In genomic region chr6:16286151-16286522, GRCh38 we compare ENCODE assay signal across 1 cellular context.
TF ChIP-seq lines count a peak whose summit lies in the region.

No MANE protein-coding gene starts in this region.

TF ChIP-seq in HepG2, 621 proteins besides CTCF, POLR2A, EP300 and RAD21 (continued from another document):
- TF ChIP-seq MYC (CRISPR knock-in tag; IDR thresholded peaks at IDR 0.05; ENCODE audit: borderline replicate concordance), result no peak
- TF ChIP-seq ZNF251 (CRISPR knock-in tag; IDR thresholded peaks at IDR 0.05), result no peak
- TF ChIP-seq TCF7L2 (IDR thresholded peaks at IDR 0.05; ENCODE audit: low read depth, low read length), result no peak
- TF ChIP-seq THAP9 (CRISPR knock-in tag; IDR thresholded peaks at IDR 0.05; ENCODE audit: borderline replicate concordance), result no peak
- TF ChIP-seq USF2 (IDR thresholded peaks at IDR 0.05; ENCODE audit: low read depth, low read length), result no peak
- no peak for TF ChIP-seq USF2 (CRISPR knock-in tag; IDR thresholded peaks at IDR 0.05; ENCODE audit: borderline replicate concordance)
- no peak for TF ChIP-seq MAX (IDR thresholded peaks at IDR 0.05)
- TF ChIP-seq FOSL1 (CRISPR knock-in tag; IDR thresholded peaks at IDR 0.05; ENCODE audit: borderline replicate concordance), result no peak
- TF ChIP-seq ISL2 (CRISPR knock-in tag; IDR thresholded peaks at IDR 0.05), result no peak
- TF ChIP-seq KLF9 (CRISPR knock-in tag; IDR thresholded peaks at IDR 0.05; ENCODE audit: low read depth), result no peak
- TF ChIP-seq SATB2 (CRISPR knock-in tag; IDR thresholded peaks at IDR 0.05), result no peak
- TF ChIP-seq HOXA9 (CRISPR knock-in tag; IDR thresholded peaks at IDR 0.05; ENCODE audit: borderline replicate concordance), result no peak
- TF ChIP-seq, protein P1, sequence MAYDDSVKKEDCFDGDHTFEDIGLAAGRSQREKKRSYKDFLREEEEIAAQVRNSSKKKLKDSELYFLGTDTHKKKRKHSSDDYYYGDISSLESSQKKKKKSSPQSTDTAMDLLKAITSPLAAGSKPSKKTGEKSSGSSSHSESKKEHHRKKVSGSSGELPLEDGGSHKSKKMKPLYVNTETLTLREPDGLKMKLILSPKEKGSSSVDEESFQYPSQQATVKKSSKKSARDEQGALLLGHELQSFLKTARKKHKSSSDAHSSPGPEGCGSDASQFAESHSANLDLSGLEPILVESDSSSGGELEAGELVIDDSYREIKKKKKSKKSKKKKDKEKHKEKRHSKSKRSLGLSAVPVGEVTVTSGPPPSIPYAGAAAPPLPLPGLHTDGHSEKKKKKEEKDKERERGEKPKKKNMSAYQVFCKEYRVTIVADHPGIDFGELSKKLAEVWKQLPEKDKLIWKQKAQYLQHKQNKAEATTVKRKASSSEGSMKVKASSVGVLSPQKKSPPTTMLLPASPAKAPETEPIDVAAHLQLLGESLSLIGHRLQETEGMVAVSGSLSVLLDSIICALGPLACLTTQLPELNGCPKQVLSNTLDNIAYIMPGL (CRISPR knock-in tag; IDR thresholded peaks at IDR 0.05; ENCODE audit: borderline replicate concordance in 1 of 2, low read depth in 1 of 2), result peak in 1 of 2 experiments; percentile 67; a peak in 1 of 4 replicates
- TF ChIP-seq ZNF761 (CRISPR knock-in tag; conservative IDR thresholded peaks at IDR 0.05), result no peak
- TF ChIP-seq ZNF580 (CRISPR knock-in tag; IDR thresholded peaks at IDR 0.05; ENCODE audit: borderline replicate concordance, low read depth), result no peak
- TF ChIP-seq UBTF (CRISPR knock-in tag; IDR thresholded peaks at IDR 0.05), result 0 out of 2 replicates have a peak, but pooled peaks have one; percentile 34
- TF ChIP-seq LCORL (IDR thresholded peaks at IDR 0.05), result no peak
- no peak; the same call in 1 of the 2 replicates for TF ChIP-seq LCORL (CRISPR knock-in tag; IDR thresholded peaks at IDR 0.05)
- no peak for TF ChIP-seq DZIP1 (CRISPR knock-in tag; IDR thresholded peaks at IDR 0.05)
- TF ChIP-seq, protein P2, sequence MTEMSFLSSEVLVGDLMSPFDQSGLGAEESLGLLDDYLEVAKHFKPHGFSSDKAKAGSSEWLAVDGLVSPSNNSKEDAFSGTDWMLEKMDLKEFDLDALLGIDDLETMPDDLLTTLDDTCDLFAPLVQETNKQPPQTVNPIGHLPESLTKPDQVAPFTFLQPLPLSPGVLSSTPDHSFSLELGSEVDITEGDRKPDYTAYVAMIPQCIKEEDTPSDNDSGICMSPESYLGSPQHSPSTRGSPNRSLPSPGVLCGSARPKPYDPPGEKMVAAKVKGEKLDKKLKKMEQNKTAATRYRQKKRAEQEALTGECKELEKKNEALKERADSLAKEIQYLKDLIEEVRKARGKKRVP (CRISPR knock-in tag; IDR thresholded peaks at IDR 0.05), result no peak
- TF ChIP-seq ZNF232 (CRISPR knock-in tag; IDR thresholded peaks at IDR 0.05; ENCODE audit: borderline replicate concordance), result no peak
- no peak for TF ChIP-seq ZNF430 (CRISPR knock-in tag; IDR thresholded peaks at IDR 0.05)
- TF ChIP-seq CREB1 (IDR thresholded peaks at IDR 0.05), result no peak
- TF ChIP-seq CREB1 (CRISPR knock-in tag; IDR thresholded peaks at IDR 0.05), result no peak
- TF ChIP-seq SMAD3 (CRISPR knock-in tag; IDR thresholded peaks at IDR 0.05), result no peak
- TF ChIP-seq PRPF4 (IDR thresholded peaks at IDR 0.05; ENCODE audit: low read depth, low read length, poor library complexity, severe bottlenecking), result no peak
- no peak for TF ChIP-seq ARNT (IDR thresholded peaks at IDR 0.05)
- 0 out of 2 replicates have a peak, but pooled peaks have one; percentile 17 for TF ChIP-seq RXRB (CRISPR knock-in tag; IDR thresholded peaks at IDR 0.05; ENCODE audit: borderline replicate concordance)
- peak; percentile 37; the same call in 1 of the 2 replicates for TF ChIP-seq KDM5B (CRISPR knock-in tag; IDR thresholded peaks at IDR 0.05; ENCODE audit: borderline replicate concordance)
- no peak for TF ChIP-seq GTF3A (CRISPR knock-in tag; conservative IDR thresholded peaks at IDR 0.05)
- TF ChIP-seq, protein P3, sequence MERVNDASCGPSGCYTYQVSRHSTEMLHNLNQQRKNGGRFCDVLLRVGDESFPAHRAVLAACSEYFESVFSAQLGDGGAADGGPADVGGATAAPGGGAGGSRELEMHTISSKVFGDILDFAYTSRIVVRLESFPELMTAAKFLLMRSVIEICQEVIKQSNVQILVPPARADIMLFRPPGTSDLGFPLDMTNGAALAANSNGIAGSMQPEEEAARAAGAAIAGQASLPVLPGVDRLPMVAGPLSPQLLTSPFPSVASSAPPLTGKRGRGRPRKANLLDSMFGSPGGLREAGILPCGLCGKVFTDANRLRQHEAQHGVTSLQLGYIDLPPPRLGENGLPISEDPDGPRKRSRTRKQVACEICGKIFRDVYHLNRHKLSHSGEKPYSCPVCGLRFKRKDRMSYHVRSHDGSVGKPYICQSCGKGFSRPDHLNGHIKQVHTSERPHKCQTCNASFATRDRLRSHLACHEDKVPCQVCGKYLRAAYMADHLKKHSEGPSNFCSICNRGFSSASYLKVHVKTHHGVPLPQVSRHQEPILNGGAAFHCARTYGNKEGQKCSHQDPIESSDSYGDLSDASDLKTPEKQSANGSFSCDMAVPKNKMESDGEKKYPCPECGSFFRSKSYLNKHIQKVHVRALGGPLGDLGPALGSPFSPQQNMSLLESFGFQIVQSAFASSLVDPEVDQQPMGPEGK (CRISPR knock-in tag; IDR thresholded peaks at IDR 0.05), result peak; percentile 60; the same call in 1 of the 2 replicates
- 0 out of 2 replicates have a peak, but pooled peaks have one; percentile 53 for TF ChIP-seq ZNF619 (CRISPR knock-in tag; IDR thresholded peaks at IDR 0.05)
- peak; percentile 30; the same call in 1 of the 2 replicates for TF ChIP-seq ZMYM4 (CRISPR knock-in tag; IDR thresholded peaks at IDR 0.05)
- no peak for TF ChIP-seq ZNF605 (CRISPR knock-in tag; IDR thresholded peaks at IDR 0.05)
- TF ChIP-seq, protein P4, sequence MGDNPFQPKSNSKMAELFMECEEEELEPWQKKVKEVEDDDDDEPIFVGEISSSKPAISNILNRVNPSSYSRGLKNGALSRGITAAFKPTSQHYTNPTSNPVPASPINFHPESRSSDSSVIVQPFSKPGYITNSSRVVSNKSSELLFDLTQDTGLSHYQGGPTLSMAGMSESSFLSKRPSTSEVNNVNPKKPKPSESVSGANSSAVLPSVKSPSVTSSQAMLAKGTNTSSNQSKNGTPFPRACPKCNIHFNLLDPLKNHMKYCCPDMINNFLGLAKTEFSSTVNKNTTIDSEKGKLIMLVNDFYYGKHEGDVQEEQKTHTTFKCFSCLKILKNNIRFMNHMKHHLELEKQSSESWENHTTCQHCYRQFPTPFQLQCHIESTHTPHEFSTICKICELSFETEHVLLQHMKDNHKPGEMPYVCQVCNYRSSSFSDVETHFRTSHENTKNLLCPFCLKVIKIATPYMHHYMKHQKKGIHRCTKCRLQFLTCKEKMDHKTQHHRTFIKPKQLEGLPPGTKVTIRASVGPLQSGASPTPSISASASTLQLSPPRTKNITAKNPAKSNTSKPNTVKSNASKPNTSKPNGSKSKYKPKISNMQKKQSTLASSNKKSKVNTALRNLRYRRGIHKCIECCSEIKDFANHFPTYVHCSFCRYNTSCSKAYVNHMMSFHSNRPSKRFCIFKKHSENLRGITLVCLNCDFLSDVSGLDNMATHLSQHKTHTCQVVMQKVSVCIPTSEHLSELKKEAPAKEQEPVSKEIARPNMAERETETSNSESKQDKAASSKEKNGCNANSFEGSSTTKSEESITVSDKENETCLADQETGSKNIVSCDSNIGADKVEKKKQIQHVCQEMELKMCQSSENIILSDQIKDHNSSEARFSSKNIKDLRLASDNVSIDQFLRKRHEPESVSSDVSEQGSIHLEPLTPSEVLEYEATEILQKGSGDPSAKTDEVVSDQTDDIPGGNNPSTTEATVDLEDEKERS (CRISPR knock-in tag; IDR thresholded peaks at IDR 0.05), result no peak
TF ChIP-seq in HepG2: peak in this region for 37.
